24 cellular contexts compared by ENCODE assay signal in the genomic region with DNA sequence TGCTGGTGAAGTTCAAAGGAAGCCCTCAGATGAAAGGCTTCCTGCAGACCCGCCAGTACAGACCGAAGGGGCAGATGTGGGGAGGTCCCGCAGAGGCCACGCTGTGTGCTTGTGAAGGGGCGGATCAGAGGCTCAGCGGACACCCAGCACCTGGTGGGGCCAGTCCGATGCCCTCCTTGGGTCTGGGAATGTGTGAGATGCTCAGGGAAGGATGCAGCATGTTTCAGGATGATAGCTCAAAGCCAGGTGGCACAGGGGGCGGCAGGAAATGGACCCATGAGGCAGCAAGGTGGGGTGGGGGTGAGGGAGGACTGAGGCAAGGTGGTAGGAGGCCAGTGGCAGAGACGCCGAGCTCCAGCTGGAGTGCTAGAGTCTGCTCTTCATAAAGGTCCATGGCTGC.
"Had no signal": no experiment of that assay in that cellular context is flagged by ENCODE, and none has a peak within 500 bp of the region (broad histone marks: within the 10 kb centered on the region; RNA-seq: fewer than 3 reads in every experiment).

No MANE protein-coding gene starts in this region.

- H3K36me3 Mint-ChIP-seq: stimulated activated effector memory CD8-positive, alpha-beta T cell treated with anti-CD3 and anti-CD28 coated beads, Interleukin-12 subunit alpha, Interleukin-12 subunit beta, amount 100 ng/mL, for 72 hours; T-cell had no signal

- H3K4me3 ChIP-seq: ascending aorta, gastrocnemius medialis, tibial nerve had no signal

- DNase-seq: activated CD4-positive, alpha-beta T cell treated with anti-CD3 and anti-CD28 coated beads, Interleukin-2, amount 10 ng/mL, durations not matched to agents 7 days and 5 days; activated CD4-positive, CD25-positive, alpha-beta regulatory T cell treated with anti-CD3 and anti-CD28 coated beads, Interleukin-2, amount 50 U/mL, for 72 hours; activated CD8-positive, alpha-beta T cell treated with anti-CD3 and anti-CD28 coated beads for 36 hours; activated gamma-delta T cell; activated naive CD4-positive, alpha-beta T cell treated with anti-CD3 and anti-CD28 coated beads, Interleukin-2, amount 50 U/mL, for 16 hours; central memory CD4-positive, alpha-beta T cell; effector memory CD4-positive, alpha-beta T cell; gastrocnemius medialis; hippocampal formation; kidney glomerular epithelial cell; left ventricle myocardium superior; mammary epithelial cell; retina; stimulated activated CD4-positive, alpha-beta T cell treated with anti-CD3 and anti-CD28 coated beads, Interleukin-1b, Interleukin-23, amount 100 ng/mL, for 48 hours; stimulated activated naive CD8-positive, alpha-beta T cell treated with anti-CD3 and anti-CD28 coated beads, Interleukin-15, amount 100 ng/mL, for 72 hours; T-cell; WERI-Rb-1 had no signal

- H3K27ac Mint-ChIP-seq: activated CD4-positive, alpha-beta T cell treated with anti-CD3 and anti-CD28 coated beads, Interleukin-2, amount 10 ng/mL, durations not matched to agents 7 days and 5 days; activated CD8-positive, alpha-beta T cell treated with anti-CD3 and anti-CD28 coated beads for 36 hours; activated T-helper 1 cell treated with anti-CD3 and anti-CD28 coated beads, Interleukin-12 subunit alpha, Interleukin-12 subunit beta, Interleukin-2, Interleukin-4 antibody, amounts not matched to agents 30 ng/mL and 10 ng/mL and 1 ng/mL, durations not matched to agents 14 hours and 24 hours and 36 hours; progenitor cell of endocrine pancreas; stimulated activated effector memory CD8-positive, alpha-beta T cell treated with anti-CD3 and anti-CD28 coated beads, Interleukin-12 subunit alpha, Interleukin-12 subunit beta, amount 100 ng/mL, for 72 hours; stimulated activated naive CD8-positive, alpha-beta T cell treated with anti-CD3 and anti-CD28 coated beads, Interleukin-15, amount 100 ng/mL, for 72 hours; T-cell had no signal

- H3K9me3 ChIP-seq: ascending aorta, gastrocnemius medialis, tibial nerve had no signal

- H3K4me1 Mint-ChIP-seq: activated CD4-positive, alpha-beta T cell treated with anti-CD3 and anti-CD28 coated beads, Interleukin-2, amount 10 ng/mL, durations not matched to agents 7 days and 5 days; stimulated activated effector memory CD8-positive, alpha-beta T cell treated with anti-CD3 and anti-CD28 coated beads, Interleukin-12 subunit alpha, Interleukin-12 subunit beta, amount 100 ng/mL, for 72 hours had no signal

- ATAC-seq: activated CD8-positive, alpha-beta T cell treated with anti-CD3 and anti-CD28 coated beads for 36 hours; esophagus mucosa; gastrocnemius medialis; stimulated activated effector memory CD8-positive, alpha-beta T cell treated with anti-CD3 and anti-CD28 coated beads, Interleukin-12 subunit alpha, Interleukin-12 subunit beta, amount 100 ng/mL, for 72 hours; stimulated activated naive CD8-positive, alpha-beta T cell treated with anti-CD3 and anti-CD28 coated beads, Interleukin-15, amount 100 ng/mL, for 72 hours had no signal

- H3K9me3 Mint-ChIP-seq: activated CD4-positive, alpha-beta T cell treated with anti-CD3 and anti-CD28 coated beads, Interleukin-2, amount 10 ng/mL, durations not matched to agents 7 days and 5 days; activated CD8-positive, alpha-beta T cell treated with anti-CD3 and anti-CD28 coated beads for 36 hours; activated T-helper 1 cell treated with anti-CD3 and anti-CD28 coated beads, Interleukin-12 subunit alpha, Interleukin-12 subunit beta, Interleukin-2, Interleukin-4 antibody, amounts not matched to agents 30 ng/mL and 10 ng/mL and 1 ng/mL, durations not matched to agents 14 hours and 24 hours and 36 hours; stimulated activated effector memory CD8-positive, alpha-beta T cell treated with anti-CD3 and anti-CD28 coated beads, Interleukin-12 subunit alpha, Interleukin-12 subunit beta, amount 100 ng/mL, for 72 hours; stimulated activated naive CD8-positive, alpha-beta T cell treated with anti-CD3 and anti-CD28 coated beads, Interleukin-15, amount 100 ng/mL, for 72 hours; T-cell had no signal

- H3K4me1 ChIP-seq: ascending aorta, gastrocnemius medialis had no signal

- H3K36me3 ChIP-seq: ascending aorta, brain microvascular endothelial cell, gastrocnemius medialis, tibial nerve, WERI-Rb-1 had no signal

- H3K27ac ChIP-seq: WERI-Rb-1 had no signal

- H3K4me3 Mint-ChIP-seq: activated CD4-positive, alpha-beta T cell treated with anti-CD3 and anti-CD28 coated beads, Interleukin-2, amount 10 ng/mL, durations not matched to agents 7 days and 5 days; activated CD8-positive, alpha-beta T cell treated with anti-CD3 and anti-CD28 coated beads for 36 hours; activated T-helper 1 cell treated with anti-CD3 and anti-CD28 coated beads, Interleukin-12 subunit alpha, Interleukin-12 subunit beta, Interleukin-2, Interleukin-4 antibody, amounts not matched to agents 30 ng/mL and 10 ng/mL and 1 ng/mL, durations not matched to agents 14 hours and 24 hours and 36 hours; stimulated activated effector memory CD8-positive, alpha-beta T cell treated with anti-CD3 and anti-CD28 coated beads, Interleukin-12 subunit alpha, Interleukin-12 subunit beta, amount 100 ng/mL, for 72 hours; stimulated activated naive CD8-positive, alpha-beta T cell treated with anti-CD3 and anti-CD28 coated beads, Interleukin-15, amount 100 ng/mL, for 72 hours; T-cell had no signal

- H3K27me3 ChIP-seq: ascending aorta, brain microvascular endothelial cell, gastrocnemius medialis, tibial nerve had no signal
